In the genomic region with DNA sequence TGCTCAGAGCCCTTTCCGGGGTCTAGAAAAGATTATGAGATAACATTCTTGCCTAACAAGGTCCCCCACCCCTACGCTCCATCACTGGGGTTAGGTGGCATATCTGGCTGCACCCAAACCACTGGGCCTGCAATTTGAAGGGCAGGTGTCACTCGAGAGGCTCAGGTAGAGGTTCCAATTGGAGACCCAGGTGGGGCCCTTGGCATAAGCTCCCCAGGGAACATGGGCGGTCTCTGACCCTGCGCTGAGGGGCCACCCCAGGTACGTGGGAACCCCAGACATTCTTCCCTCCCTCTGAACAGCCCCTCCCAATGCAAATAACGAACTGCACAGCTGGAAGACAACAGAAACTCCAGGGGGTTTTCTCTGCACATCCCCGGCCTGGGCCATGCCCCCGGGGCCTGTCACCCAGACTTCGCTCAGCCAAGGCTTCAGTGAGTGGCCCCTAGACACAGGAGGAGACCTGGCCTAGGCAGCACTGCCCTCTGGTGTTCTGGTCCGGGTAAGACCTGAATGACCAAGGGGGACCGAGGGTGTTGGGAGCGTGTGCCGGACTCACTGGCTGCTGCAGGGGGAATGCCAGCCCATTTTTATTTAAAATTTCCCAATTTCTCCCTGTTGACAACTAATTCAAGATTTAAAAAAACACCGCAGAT, we compare ENCODE assay signal across 9 cellular contexts. TPM values are rescaled to one million over a fixed set of nuclear protein-coding genes. Genes with fewer than 3 reads are reported as not detected.
A peak's percentile ranks its signal among the peaks of the same experiment; 100 is the strongest.
DNase-seq lines count a peak whose midpoint lies in the region; ATAC-seq and TF ChIP-seq lines count a peak whose summit lies in the region.
"Had no signal": no experiment of that assay in that cellular context is flagged by ENCODE, and none has a peak within 500 bp of the region (broad histone marks: within the 10 kb centered on the region; RNA-seq: fewer than 3 reads in every experiment).

No MANE protein-coding gene starts in this region.

- H3K36me3 ChIP-seq in DOHH2 (ENCODE audit: control insufficient read depth, low read length) (peaks cover 10% of the 10 kb centered on the region; the same call in 1 of the 2 replicates), left lung (peaks cover 0 to 100% of the 10 kb centered on the region in 2 donors)

- H3K27ac ChIP-seq in DOHH2 (ENCODE audit: low read depth, low read length) (no peak overlapping the region), caudate nucleus (ENCODE audit: low read depth, low read length) (no peak overlapping the region), left lung (no peak overlapping the region)
- H3K27ac ChIP-seq: skin epidermis had no signal

- no peaks in the 10 kb centered on the region for H3K9me2 ChIP-seq in DOHH2 (replicated peaks; ENCODE audit: control insufficient read depth, low read length)

- intact Hi-C loops in left lung (cut with DNase I) = loop anchor here in 1 of 2 donors (10.0 kb wide), 1 partner anchor 83 kb away; a partner anchor contains a TSS

- no peak overlapping the region for H3K4me2 ChIP-seq in DOHH2 (ENCODE audit: low read length)

- H3K9me3 ChIP-seq in DOHH2 (ENCODE audit: control insufficient read depth, insufficient read depth, low read length) (no peaks in the 10 kb centered on the region), T-helper 17 cell (ENCODE audit: control insufficient read depth, low read length, poor library complexity, severe bottlenecking) (no peaks in the 10 kb centered on the region), left lung (no peaks in the 10 kb centered on the region)

- TF ChIP-seq CTCF in DOHH2 (IDR thresholded peaks at IDR 0.05; ENCODE audit: low read depth, low read length, poor library complexity, severe bottlenecking) (peak; percentile 55), left lung (IDR thresholded peaks at IDR 0.05) (peak; percentile 35 to 63)

- no peak overlapping the region for H3K4me3 ChIP-seq in DOHH2 (ENCODE audit: low read length)
- no peak overlapping the region for H3K4me3 ChIP-seq in left lung
- H3K4me3 ChIP-seq: skin epidermis had no signal

- no peaks in the 10 kb centered on the region for H4K20me1 ChIP-seq in DOHH2 (ENCODE audit: control insufficient read depth, insufficient read depth, low read depth, low read length)

- no peaks in the 10 kb centered on the region for H3K27me3 Mint-ChIP-seq in T-helper 17 cell
- H3K27me3 Mint-ChIP-seq in stimulated activated memory B cell treated with anti-CD40 and anti-IgM and Interleukin-4, amounts not matched to agents 10 μg/mL and 1 μg/mL and 100 μg/mL, for 72 hours = no peaks in the 10 kb centered on the region

- peak; percentile 17 to 35 for DNase-seq in Kasumi-1 (lab: John Stamatoyannopoulos, UW)
- DNase-seq in T-helper 17 cell = peak; percentile 13 to 30 (median 20)
- peak in 35 of 61 donors; percentile 13 to 72 (median 38) for DNase-seq in caudate nucleus (lab: John Stamatoyannopoulos, UW)
- peak; percentile 37 to 76 for DNase-seq in left lung

- H3K4me3 Mint-ChIP-seq in T-helper 17 cell = no peak overlapping the region
- H3K4me3 Mint-ChIP-seq in stimulated activated memory B cell treated with anti-CD40 and anti-IgM and Interleukin-4, amounts not matched to agents 10 μg/mL and 1 μg/mL and 100 μg/mL, for 72 hours = no peak overlapping the region

- ATAC-seq in T-helper 17 cell (peak; percentile 64), left lung (peak; percentile 64), GM18517 (IDR thresholded peaks at IDR 0.05; ENCODE audit: unreplicated experiment) (no peak), GM19467 (IDR thresholded peaks at IDR 0.05; ENCODE audit: unreplicated experiment) (no peak)
- ATAC-seq in stimulated activated memory B cell treated with anti-CD40 and anti-IgM and Interleukin-4, amounts not matched to agents 10 μg/mL and 1 μg/mL and 100 μg/mL, for 72 hours = peak; percentile 52

- H3K79me2 ChIP-seq in DOHH2 (ENCODE audit: control insufficient read depth, low read length) = no peaks in the 10 kb centered on the region

- H3K36me3 Mint-ChIP-seq in T-helper 17 cell (ENCODE audit: low read depth) = peaks cover 2% of the 10 kb centered on the region
- H3K36me3 Mint-ChIP-seq in stimulated activated memory B cell treated with anti-CD40 and anti-IgM and Interleukin-4, amounts not matched to agents 10 μg/mL and 1 μg/mL and 100 μg/mL, for 72 hours = peaks cover 36% of the 10 kb centered on the region

- peak overlapping the region; percentile 19 for H3K27ac Mint-ChIP-seq in T-helper 17 cell
- no peak overlapping the region for H3K27ac Mint-ChIP-seq in stimulated activated memory B cell treated with anti-CD40 and anti-IgM and Interleukin-4, amounts not matched to agents 10 μg/mL and 1 μg/mL and 100 μg/mL, for 72 hours

- H3K9me3 Mint-ChIP-seq in stimulated activated memory B cell treated with anti-CD40 and anti-IgM and Interleukin-4, amounts not matched to agents 10 μg/mL and 1 μg/mL and 100 μg/mL, for 72 hours = no peaks in the 10 kb centered on the region

- H3K27me3 ChIP-seq in DOHH2 (ENCODE audit: control insufficient read depth, low read length) (no peaks in the 10 kb centered on the region), left lung (no peaks in the 10 kb centered on the region)

- H3K4me1 Mint-ChIP-seq in T-helper 17 cell = peaks cover 5% of the 10 kb centered on the region
- H3K4me1 Mint-ChIP-seq in stimulated activated memory B cell treated with anti-CD40 and anti-IgM and Interleukin-4, amounts not matched to agents 10 μg/mL and 1 μg/mL and 100 μg/mL, for 72 hours = peaks cover 5% of the 10 kb centered on the region

- H3K4me1 ChIP-seq in DOHH2 (ENCODE audit: control insufficient read depth, low read length) (no peaks in the 10 kb centered on the region), left lung (peaks cover 3 to 28% of the 10 kb centered on the region in 2 donors)

- no peaks in the 10 kb centered on the region for H3F3A ChIP-seq in DOHH2 (ENCODE audit: control insufficient read depth, insufficient read depth)

RNA-seq across cellular contexts. Expression of a gene that starts 47.5 kb away (rescaled TPM):
- total RNA-seq in T-helper 17 cell = 10 to 100 TPM; 41.4 to 46.5 TPM
- 100 to 1,000 TPM; 504 to 551 TPM for total RNA-seq in left lung

Comparison
In these comparisons a context has a peak if more than half of its experiments do, and no peak if none do; other contexts are left out.
1. ATAC-seq: peak in T-helper 17 cell (single experiment), left lung (single experiment) and stimulated activated memory B cell treated with anti-CD40 and anti-IgM and Interleukin-4, amounts not matched to agents 10 μg/mL and 1 μg/mL and 100 μg/mL, for 72 hours (single experiment); none in GM18517 (single experiment) and GM19467 (single experiment).
2. RNA of a gene that starts 47.5 kb away (total RNA-seq): 504 to 551 TPM in left lung; 41.4 to 46.5 TPM in T-helper 17 cell; every median in the first group is over 10 times any median in the second.
3. Peak in every context shown above with its lines, with median percentiles within 50 percentile points of each other: DNase-seq.